Comparison of ENCODE assay signal across 12 cellular contexts in the genomic region with DNA sequence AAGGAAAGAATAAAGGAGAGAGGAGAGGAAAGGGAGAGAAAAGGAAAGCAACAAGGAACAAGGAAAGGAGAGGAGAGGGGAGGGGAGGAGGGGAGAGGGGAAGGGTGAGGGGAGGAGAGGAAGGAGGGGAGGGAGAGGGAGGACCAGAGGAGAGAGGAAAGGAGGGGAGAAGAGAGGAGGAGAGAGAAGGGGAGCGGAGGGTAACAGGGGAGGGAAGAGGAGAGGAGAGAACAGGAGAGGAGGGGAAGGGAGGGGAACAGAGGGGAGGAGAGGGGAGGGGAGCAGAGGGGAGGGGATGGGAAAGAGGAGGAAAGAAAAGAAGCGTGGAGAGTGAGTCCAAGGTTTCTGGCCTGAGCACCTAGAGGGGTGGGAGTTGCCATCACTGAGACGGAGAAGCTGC.
DNase-seq lines count a peak whose midpoint lies in the region; ATAC-seq lines count a peak whose summit lies in the region.
"Had no signal": no experiment of that assay in that cellular context is flagged by ENCODE, and none has a peak within 500 bp of the region (broad histone marks: within the 10 kb centered on the region; RNA-seq: fewer than 3 reads in every experiment).

No MANE protein-coding gene starts in this region.

- no peak for DNase-seq in T-helper 1 cell
- DNase-seq in stimulated activated naive CD8-positive, alpha-beta T cell treated with anti-CD3 and anti-CD28 coated beads, Interleukin-15, amount 100 ng/mL, for 72 hours, result no peak
- no peak for DNase-seq in stimulated activated naive CD8-positive, alpha-beta T cell treated with anti-CD3 and anti-CD28 coated beads, Interleukin-15, Interleukin-2, amounts not matched to agents 100 U/mL and 50 U/mL, for 24 hours
- DNase-seq in memory B cell (ENCODE audit: low spot score in 2 of 2), result no peak
- no peak for DNase-seq in activated naive CD4-positive, alpha-beta T cell treated with anti-CD3 and anti-CD28 coated beads, Interleukin-2, amount 50 U/mL, for 16 hours
- DNase-seq in activated CD4-positive, CD25-positive, alpha-beta regulatory T cell (lab: John Stamatoyannopoulos, UW), result no peak
- DNase-seq: CD4-positive, CD25-positive, alpha-beta regulatory T cell; DMS79; HCEC 1CT; IMR-90 had no signal

- peaks cover 8% of the 10 kb centered on the region for H3K4me1 Mint-ChIP-seq in T-helper 1 cell treated with Interleukin-12 subunit alpha and Interleukin-12 subunit beta and Interleukin-4 antibody, amounts not matched to agents 30 μg/mL and 1 μg/mL, for 36 hours (ENCODE audit: low read depth)
- H3K4me1 Mint-ChIP-seq in stimulated activated naive CD8-positive, alpha-beta T cell treated with anti-CD3 and anti-CD28 coated beads, Interleukin-15, amount 100 ng/mL, for 72 hours, result peaks cover 15% of the 10 kb centered on the region
- H3K4me1 Mint-ChIP-seq in memory B cell, result peaks cover 8% of the 10 kb centered on the region

- peak overlapping the region; percentile 10 for H3K27ac Mint-ChIP-seq in T-helper 1 cell treated with Interleukin-12 subunit alpha and Interleukin-12 subunit beta and Interleukin-4 antibody, amounts not matched to agents 30 μg/mL and 1 μg/mL, for 36 hours
- H3K27ac Mint-ChIP-seq in stimulated activated naive CD8-positive, alpha-beta T cell treated with anti-CD3 and anti-CD28 coated beads, Interleukin-15, amount 100 ng/mL, for 72 hours, result peak overlapping the region; percentile 27 to 89
- H3K27ac Mint-ChIP-seq in memory B cell, result peak overlapping the region; percentile 32

- no peaks in the 10 kb centered on the region for H3K27me3 Mint-ChIP-seq in T-helper 1 cell treated with Interleukin-12 subunit alpha and Interleukin-12 subunit beta and Interleukin-4 antibody, amounts not matched to agents 30 μg/mL and 1 μg/mL, for 36 hours (ENCODE audit: low read depth)
- no peaks in the 10 kb centered on the region for H3K27me3 Mint-ChIP-seq in stimulated activated naive CD8-positive, alpha-beta T cell treated with anti-CD3 and anti-CD28 coated beads, Interleukin-15, amount 100 ng/mL, for 72 hours
- H3K27me3 Mint-ChIP-seq in memory B cell, result peaks cover 2% of the 10 kb centered on the region

- H3K4me3 Mint-ChIP-seq in T-helper 1 cell treated with Interleukin-12 subunit alpha and Interleukin-12 subunit beta and Interleukin-4 antibody, amounts not matched to agents 30 μg/mL and 1 μg/mL, for 36 hours, result no peak overlapping the region
- H3K4me3 Mint-ChIP-seq in stimulated activated naive CD8-positive, alpha-beta T cell treated with anti-CD3 and anti-CD28 coated beads, Interleukin-15, amount 100 ng/mL, for 72 hours, result no peak overlapping the region
- H3K4me3 Mint-ChIP-seq in memory B cell, result no peak overlapping the region
- H3K4me3 Mint-ChIP-seq: CD4-positive, CD25-positive, alpha-beta regulatory T cell had no signal

- H3K9me3 Mint-ChIP-seq in T-helper 1 cell treated with Interleukin-12 subunit alpha and Interleukin-12 subunit beta and Interleukin-4 antibody, amounts not matched to agents 30 μg/mL and 1 μg/mL, for 36 hours, result no peaks in the 10 kb centered on the region
- no peaks in the 10 kb centered on the region for H3K9me3 Mint-ChIP-seq in stimulated activated naive CD8-positive, alpha-beta T cell treated with anti-CD3 and anti-CD28 coated beads, Interleukin-15, amount 100 ng/mL, for 72 hours
- no peaks in the 10 kb centered on the region for H3K9me3 Mint-ChIP-seq in memory B cell
- H3K9me3 Mint-ChIP-seq: CD4-positive, CD25-positive, alpha-beta regulatory T cell had no signal

- no peak for ATAC-seq in stimulated activated naive CD8-positive, alpha-beta T cell treated with anti-CD3 and anti-CD28 coated beads, Interleukin-15, amount 100 ng/mL, for 72 hours
- ATAC-seq in stimulated activated naive CD8-positive, alpha-beta T cell treated with anti-CD3 and anti-CD28 coated beads, Interleukin-15, Interleukin-2, amounts not matched to agents 100 U/mL and 50 U/mL, for 24 hours, result no peak
- ATAC-seq in memory B cell (ENCODE audit: low read depth), result no peak
- ATAC-seq: GM12878 had no signal

- H3K36me3 Mint-ChIP-seq in T-helper 1 cell treated with Interleukin-12 subunit alpha and Interleukin-12 subunit beta and Interleukin-4 antibody, amounts not matched to agents 30 μg/mL and 1 μg/mL, for 36 hours (ENCODE audit: low read depth), result peaks cover 3% of the 10 kb centered on the region
- H3K36me3 Mint-ChIP-seq in memory B cell, result peaks cover 15% of the 10 kb centered on the region
- H3K36me3 Mint-ChIP-seq: CD4-positive, CD25-positive, alpha-beta regulatory T cell had no signal
